Comparison of ENCODE assay signal across 4 cellular contexts in the genomic region with DNA sequence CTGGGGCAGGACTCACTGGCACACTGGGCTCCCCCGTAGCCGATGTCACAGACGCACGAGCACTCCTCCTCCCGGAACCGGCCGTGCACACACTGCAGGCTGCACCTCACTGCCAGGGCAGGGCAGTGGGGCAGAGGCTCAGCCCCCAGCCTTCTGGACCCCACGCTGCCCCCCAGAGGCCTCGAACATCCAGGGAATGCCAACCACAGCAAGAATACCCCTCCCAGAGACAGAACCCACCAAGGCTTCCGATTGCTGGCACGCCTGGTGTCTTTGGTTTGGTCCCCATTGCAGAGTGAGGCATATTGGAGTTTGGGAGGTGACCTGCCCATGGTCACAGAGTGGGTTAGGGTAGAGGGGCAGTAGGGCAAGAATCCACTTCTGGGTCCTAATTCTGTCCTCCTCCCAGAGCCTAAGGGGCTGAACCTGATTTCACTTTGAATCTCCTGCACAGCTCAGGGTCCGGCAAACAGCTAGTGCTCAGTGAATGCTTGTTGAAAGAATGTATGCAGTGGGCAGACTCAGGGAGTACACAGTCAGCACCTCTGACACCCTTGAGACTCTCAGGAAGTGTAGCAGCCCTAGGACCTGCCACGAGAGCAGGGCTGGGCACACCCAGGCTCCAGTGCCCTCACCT. TPM values are rescaled to one million over a fixed set of nuclear protein-coding genes. Genes with fewer than 3 reads are reported as not detected.
"Had no signal": no experiment of that assay in that cellular context is flagged by ENCODE, and none has a peak within 500 bp of the region (broad histone marks: within the 10 kb centered on the region; RNA-seq: fewer than 3 reads in every experiment).

No MANE protein-coding gene starts in this region.

RNA-seq across cellular contexts. Expression of a gene that starts 9.0 kb away (rescaled TPM):
- total RNA-seq: pulmonary artery endothelial cell, right atrium auricular region had no signal
- polyA plus RNA-seq: naive thymus-derived CD8-positive, alpha-beta T cell had no signal

RNA-seq across cellular contexts. Expression of a gene that starts 36.1 kb away (rescaled TPM):
- total RNA-seq: vagina had no signal
